13 cellular contexts compared by ENCODE assay signal in the genomic region with DNA sequence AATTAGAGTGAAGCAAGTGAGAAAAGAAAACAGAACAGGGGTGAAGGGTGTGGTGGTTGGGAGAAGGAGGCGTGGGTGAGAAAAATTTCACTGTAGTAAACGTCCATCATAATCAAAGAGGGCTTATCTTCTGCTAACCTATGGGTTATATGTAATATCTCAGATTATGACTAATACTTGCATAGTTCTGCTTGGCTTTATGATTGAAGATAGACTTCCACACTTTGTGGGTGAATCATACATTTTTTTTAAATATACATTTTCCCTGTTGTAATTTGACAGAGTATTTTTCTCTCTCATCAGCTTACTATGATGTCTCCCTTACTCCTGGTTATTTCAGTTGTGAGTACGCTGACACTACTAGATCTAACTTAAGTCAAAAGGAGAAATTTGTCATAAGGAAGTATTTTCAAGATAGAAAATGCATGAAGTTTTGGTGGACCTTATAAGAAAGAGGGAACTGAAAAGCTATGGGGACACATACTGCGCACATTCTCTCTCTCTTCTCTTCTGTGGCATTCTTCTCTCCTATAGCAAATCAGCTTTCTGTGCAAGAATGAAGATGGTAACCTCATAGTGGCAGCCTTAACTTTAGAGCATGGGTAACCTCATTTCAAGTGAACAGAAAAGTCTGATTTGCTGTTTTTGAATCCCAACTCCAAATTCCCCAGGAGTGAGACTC. TPM values are rescaled to one million over a fixed set of nuclear protein-coding genes. Genes with fewer than 3 reads are reported as not detected.
DNase-seq lines count a peak whose midpoint lies in the region; ATAC-seq and TF ChIP-seq lines count a peak whose summit lies in the region.
"Had no signal": no experiment of that assay in that cellular context is flagged by ENCODE, and none has a peak within 500 bp of the region (broad histone marks: within the 10 kb centered on the region; RNA-seq: fewer than 3 reads in every experiment).

No MANE protein-coding gene starts in this region.

- no peaks in the 10 kb centered on the region for H3K36me3 ChIP-seq in RWPE2 (ENCODE audit: low read depth)
- H3K36me3 ChIP-seq: BE2C, upper lobe of right lung had no signal

- H3K4me1 Mint-ChIP-seq in natural killer cell treated with Interleukin-12 subunit alpha and Interleukin-12 subunit beta and Interleukin-15 and Interleukin-18, amount 100 ng/mL, for 72 hours (ENCODE audit: low read depth in 2 of 2) = peaks cover 37 to 46% of the 10 kb centered on the region in 2 donors
- peaks cover 10 to 28% of the 10 kb centered on the region in 2 donors for H3K4me1 Mint-ChIP-seq in natural killer cell

- H3K27ac ChIP-seq in RWPE2 (ENCODE audit: poor library complexity, severe bottlenecking) = no peak overlapping the region
- H3K27ac ChIP-seq: upper lobe of right lung had no signal

- DNase-seq in natural killer cell treated with Interleukin-12 subunit alpha and Interleukin-12 subunit beta and Interleukin-15 and Interleukin-18, amount 100 ng/mL, for 72 hours (ENCODE audit: low spot score) = no peak
- DNase-seq in natural killer cell = no peak
- no peak for DNase-seq in RWPE2 (ENCODE audit: low spot score)
- peak; percentile 11 for DNase-seq in fibroblast of mammary gland (ENCODE audit: low read depth)
- DNase-seq in glomerular visceral epithelial cell (ENCODE audit: extremely low spot score) = no peak
- no peak for DNase-seq in NCI-H1436 (lab: John Stamatoyannopoulos, UW)
- DNase-seq in NK-92 (lab: John Stamatoyannopoulos, UW; ENCODE audit: unreplicated experiment) = no peak
- DNase-seq in NCI-H2081 (lab: John Stamatoyannopoulos, UW) = no peak
- DNase-seq: activated CD8-positive, alpha-beta memory T cell treated with anti-CD3 and anti-CD28 coated beads for 24 hours; BE2C; NCI-H2171 treated with DMSO at 0.1 percent for 48 hours; upper lobe of right lung had no signal

- peak overlapping the region; percentile 25 to 34 for H3K27ac Mint-ChIP-seq in natural killer cell treated with Interleukin-12 subunit alpha and Interleukin-12 subunit beta and Interleukin-15 and Interleukin-18, amount 100 ng/mL, for 72 hours
- no peak overlapping the region for H3K27ac Mint-ChIP-seq in natural killer cell

- no peak for ATAC-seq in natural killer cell treated with Interleukin-12 subunit alpha and Interleukin-12 subunit beta and Interleukin-15 and Interleukin-18, amount 100 ng/mL, for 72 hours
- ATAC-seq in natural killer cell (no peak), RWPE2 (ENCODE audit: low read depth) (peak; percentile 28)
- ATAC-seq: Panc1, upper lobe of right lung had no signal

- H3K4me1 ChIP-seq in RWPE2 (ENCODE audit: insufficient read depth, poor library complexity, severe bottlenecking) = peaks cover 9% of the 10 kb centered on the region
- H3K4me1 ChIP-seq: BE2C had no signal

- no peaks in the 10 kb centered on the region for H3K9me3 Mint-ChIP-seq in natural killer cell treated with Interleukin-12 subunit alpha and Interleukin-12 subunit beta and Interleukin-15 and Interleukin-18, amount 100 ng/mL, for 72 hours
- no peaks in the 10 kb centered on the region for H3K9me3 Mint-ChIP-seq in natural killer cell

- no peak overlapping the region for H3K4me3 Mint-ChIP-seq in natural killer cell treated with Interleukin-12 subunit alpha and Interleukin-12 subunit beta and Interleukin-15 and Interleukin-18, amount 100 ng/mL, for 72 hours
- no peak overlapping the region for H3K4me3 Mint-ChIP-seq in natural killer cell

- no peaks in the 10 kb centered on the region for H3K27me3 ChIP-seq in RWPE2 (ENCODE audit: insufficient read depth, poor library complexity, severe bottlenecking)
- H3K27me3 ChIP-seq: BE2C, upper lobe of right lung had no signal

- TF ChIP-seq CTCF in natural killer cell (IDR thresholded peaks at IDR 0.05) (no peak), RWPE2 (IDR thresholded peaks at IDR 0.05; ENCODE audit: poor library complexity, severe bottlenecking) (no peak), fibroblast of mammary gland (conservative IDR thresholded peaks at IDR 0.05; ENCODE audit: control insufficient read depth, insufficient read depth, low read depth, low read length) (no peak)

- H3K36me3 Mint-ChIP-seq in natural killer cell treated with Interleukin-12 subunit alpha and Interleukin-12 subunit beta and Interleukin-15 and Interleukin-18, amount 100 ng/mL, for 72 hours = no peaks in the 10 kb centered on the region
- H3K36me3 Mint-ChIP-seq in natural killer cell = no peaks in the 10 kb centered on the region

- no peaks in the 10 kb centered on the region for H3K27me3 Mint-ChIP-seq in natural killer cell treated with Interleukin-12 subunit alpha and Interleukin-12 subunit beta and Interleukin-15 and Interleukin-18, amount 100 ng/mL, for 72 hours
- peaks cover 0 to 17% of the 10 kb centered on the region in 2 donors for H3K27me3 Mint-ChIP-seq in natural killer cell (ENCODE audit: low read depth in 2 of 2)

- no peaks in the 10 kb centered on the region for H3K9me3 ChIP-seq in RWPE2 (ENCODE audit: severe bottlenecking)
- H3K9me3 ChIP-seq: BE2C, upper lobe of right lung had no signal

- intact Hi-C loops in natural killer cell (cut with micrococcal nuclease) = loop anchor here (10.0 kb wide), 2 partner anchors 315 to 645 kb away; a partner anchor contains a TSS

- no peak overlapping the region for H3K4me3 ChIP-seq in RWPE2 (ENCODE audit: severe bottlenecking)
- no peak overlapping the region for H3K4me3 ChIP-seq in fibroblast of mammary gland (ENCODE audit: control insufficient read depth, low read depth, low read length)
- H3K4me3 ChIP-seq: upper lobe of right lung had no signal

RNA-seq across cellular contexts. Expression of a gene that starts 4.9 kb away (rescaled TPM):
- total RNA-seq in natural killer cell treated with Interleukin-12 subunit alpha and Interleukin-12 subunit beta and Interleukin-15 and Interleukin-18, amount 100 ng/mL, for 72 hours = 10 to 100 TPM; 34.6 to 35.9 TPM
- 10 to 100 TPM; 20.8 to 43.9 (median 30.0) TPM for total RNA-seq in natural killer cell

Comparison
In these comparisons a context has a peak if more than half of its experiments do, and no peak if none do; other contexts are left out.
1. H3K27ac Mint-ChIP-seq: peak in natural killer cell treated with Interleukin-12 subunit alpha and Interleukin-12 subunit beta and Interleukin-15 and Interleukin-18, amount 100 ng/mL, for 72 hours (2 of 2); none in natural killer cell (0 of 2).